ENCODE assay signal across 23 cellular contexts in the genomic region with DNA sequence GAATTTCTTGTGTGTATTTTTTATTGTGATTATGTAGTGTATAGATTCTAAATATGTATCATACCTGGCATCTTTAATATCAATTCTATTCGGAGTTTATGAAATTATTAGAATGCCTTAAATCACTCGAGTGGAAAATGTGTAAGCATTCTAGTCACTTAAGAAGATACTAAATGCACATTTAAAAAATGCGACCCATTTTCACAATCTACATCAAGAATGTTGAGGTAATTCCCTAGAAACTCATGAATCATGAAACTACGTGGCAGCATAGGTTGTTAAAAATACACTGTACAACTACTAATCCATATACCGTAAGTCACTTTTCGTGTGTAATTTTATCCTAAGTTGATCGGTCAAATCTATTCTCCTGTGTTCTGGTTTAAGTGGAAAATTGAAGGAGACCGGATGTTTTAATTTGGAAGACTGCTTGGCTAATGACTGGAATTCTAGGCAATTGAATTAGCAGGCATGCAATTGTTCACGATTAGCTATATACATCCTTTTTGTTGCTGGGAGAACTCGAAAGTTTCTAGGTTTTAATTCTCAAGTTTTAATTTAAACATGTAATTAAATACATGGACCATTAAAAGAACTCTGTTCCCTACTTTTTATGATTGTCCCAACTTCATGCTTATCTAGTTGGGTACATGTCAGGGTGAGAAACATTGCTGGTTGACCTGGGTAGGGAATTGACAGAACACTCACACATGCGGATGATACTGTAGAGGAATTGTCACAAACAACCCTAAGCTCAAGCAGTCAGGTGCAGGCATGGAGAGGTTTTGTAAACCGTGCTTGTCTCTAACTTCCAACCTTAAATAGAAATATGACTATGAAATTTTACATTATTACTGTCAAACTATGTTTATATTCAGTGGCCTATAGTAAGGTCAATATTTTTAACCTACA. TPM values are rescaled to one million over a fixed set of nuclear protein-coding genes. Genes with fewer than 3 reads are reported as not detected.
A peak's percentile ranks its signal among the peaks of the same experiment; 100 is the strongest.
DNase-seq lines count a peak whose midpoint lies in the region; ATAC-seq, FAIRE-seq and TF ChIP-seq lines count a peak whose summit lies in the region.
"Had no signal": no experiment of that assay in that cellular context is flagged by ENCODE, and none has a peak within 500 bp of the region (broad histone marks: within the 10 kb centered on the region; RNA-seq: fewer than 3 reads in every experiment).

No MANE protein-coding gene starts in this region.

- peaks cover 35% of the 10 kb centered on the region for H3K4me1 Mint-ChIP-seq in activated CD8-positive, alpha-beta T cell treated with anti-CD3 and anti-CD28 coated beads for 36 hours (ENCODE audit: low read depth)
- peaks cover 17% of the 10 kb centered on the region for H3K4me1 Mint-ChIP-seq in activated CD8-positive, alpha-beta T cell treated with anti-CD3 and anti-CD28 coated beads, Interleukin-2, amount 10 ng/mL, durations not matched to agents 7 days and 5 days (ENCODE audit: low read depth)
- H3K4me1 Mint-ChIP-seq: activated CD4-positive, alpha-beta memory T cell treated with anti-CD3 and anti-CD28 coated beads, Interleukin-2, amount 10 ng/mL, durations not matched to agents 7 days and 5 days had no signal

- H3K9me3 Mint-ChIP-seq in activated CD8-positive, alpha-beta T cell treated with anti-CD3 and anti-CD28 coated beads for 36 hours = no peaks in the 10 kb centered on the region
- no peaks in the 10 kb centered on the region for H3K9me3 Mint-ChIP-seq in activated CD8-positive, alpha-beta T cell treated with anti-CD3 and anti-CD28 coated beads, Interleukin-2, amount 10 ng/mL, durations not matched to agents 7 days and 5 days (ENCODE audit: insufficient read depth)
- H3K9me3 Mint-ChIP-seq: activated CD4-positive, alpha-beta memory T cell treated with anti-CD3 and anti-CD28 coated beads, Interleukin-2, amount 10 ng/mL, durations not matched to agents 7 days and 5 days; activated T-cell treated with anti-CD3 and anti-CD28 coated beads, Interleukin-2, amount 50 U/mL, for 4 hours had no signal

- intact Hi-C loops in activated CD8-positive, alpha-beta T cell treated with anti-CD3 and anti-CD28 coated beads for 36 hours (cut with micrococcal nuclease) = no loop called here
- intact Hi-C loops in pancreas (cut with DNase I) = no loop called here

- H3K36me3 ChIP-seq in WERI-Rb-1 = peaks cover 49% of the 10 kb centered on the region
- peaks cover 0 to 16% (median 10%) of the 10 kb centered on the region in 3 donors for H3K36me3 ChIP-seq in pancreas

- H3K9me3 ChIP-seq in WERI-Rb-1 (ENCODE audit: severe bottlenecking) (no peaks in the 10 kb centered on the region), pancreas (no peaks in the 10 kb centered on the region)
- H3K9me3 ChIP-seq: A549, right lobe of liver had no signal

- ATAC-seq in activated CD8-positive, alpha-beta T cell treated with anti-CD3 and anti-CD28 coated beads for 36 hours = no peak
- ATAC-seq in activated CD8-positive, alpha-beta T cell treated with anti-CD3 and anti-CD28 coated beads, Interleukin-2, amount 10 ng/mL, durations not matched to agents 7 days and 5 days = no peak
- no peak for ATAC-seq in pancreas
- no peak for ATAC-seq in omental fat pad (ENCODE audit: low FRiP score)
- ATAC-seq: A549; activated T-cell treated with anti-CD3 and anti-CD28 coated beads, Interleukin-2, amount 50 U/mL, for 4 hours; foreskin keratinocyte; right lobe of liver had no signal

- H3K4me3 ChIP-seq in WERI-Rb-1 (ENCODE audit: low read depth, low read length) (peak overlapping the region; percentile 73), pancreas (no peak overlapping the region)
- H3K4me3 ChIP-seq: A549, lung, right lobe of liver, SK-N-MC had no signal

- WGBS in pancreas, 2 donors = 92% methylated on average over 12 of the region's 12 CpGs

- no peak overlapping the region for H3K4me3 Mint-ChIP-seq in activated CD8-positive, alpha-beta T cell treated with anti-CD3 and anti-CD28 coated beads for 36 hours
- no peak overlapping the region for H3K4me3 Mint-ChIP-seq in activated CD8-positive, alpha-beta T cell treated with anti-CD3 and anti-CD28 coated beads, Interleukin-2, amount 10 ng/mL, durations not matched to agents 7 days and 5 days
- H3K4me3 Mint-ChIP-seq: activated CD4-positive, alpha-beta memory T cell treated with anti-CD3 and anti-CD28 coated beads, Interleukin-2, amount 10 ng/mL, durations not matched to agents 7 days and 5 days; activated T-cell treated with anti-CD3 and anti-CD28 coated beads, Interleukin-2, amount 50 U/mL, for 4 hours had no signal

- FAIRE-seq in pancreas (lab: Jason Lieb, UNC) = peak; percentile 17
- FAIRE-seq: A549, H1, keratinocyte had no signal

- H3K4me1 ChIP-seq in pancreas = peaks cover 19 to 39% (median 28%) of the 10 kb centered on the region in 3 donors
- H3K4me1 ChIP-seq: foreskin keratinocyte had no signal

- peaks cover 9% of the 10 kb centered on the region for H3K36me3 Mint-ChIP-seq in activated CD8-positive, alpha-beta T cell treated with anti-CD3 and anti-CD28 coated beads for 36 hours (ENCODE audit: low read depth)
- H3K36me3 Mint-ChIP-seq in activated CD8-positive, alpha-beta T cell treated with anti-CD3 and anti-CD28 coated beads, Interleukin-2, amount 10 ng/mL, durations not matched to agents 7 days and 5 days (ENCODE audit: low read depth) = peaks cover 15% of the 10 kb centered on the region

- CTCF ChIA-PET in activated CD8-positive, alpha-beta T cell treated with anti-CD3 and anti-CD28 coated beads for 36 hours (lab: Charles Lee) = no interaction called here
- CTCF ChIA-PET in activated CD8-positive, alpha-beta T cell treated with anti-CD3 and anti-CD28 coated beads, Interleukin-2, amount 10 ng/mL, durations not matched to agents 7 days and 5 days (lab: Charles Lee) = no interaction called here

- no peak for DNase-seq in activated CD8-positive, alpha-beta T cell treated with anti-CD3 and anti-CD28 coated beads for 36 hours
- DNase-seq in activated CD8-positive, alpha-beta T cell treated with anti-CD3 and anti-CD28 coated beads, Interleukin-2, amount 10 ng/mL, durations not matched to agents 7 days and 5 days = no peak
- no peak for DNase-seq in WERI-Rb-1
- peak; percentile 39 for DNase-seq in inferior parietal cortex (ENCODE audit: extremely low spot score)
- DNase-seq in pancreas = no peak
- DNase-seq in midbrain (lab: John Stamatoyannopoulos, UW) = no peak
- DNase-seq in omental fat pad (ENCODE audit: low spot score) = no peak
- DNase-seq in amygdala (lab: John Stamatoyannopoulos, UW) = no peak
- DNase-seq: activated CD4-positive, alpha-beta memory T cell treated with anti-CD3 and anti-CD28 coated beads, Interleukin-2, amount 10 ng/mL, durations not matched to agents 7 days and 5 days; activated naive CD4-positive, alpha-beta T cell; activated T-cell treated with anti-CD3 and anti-CD28 coated beads, Interleukin-2, amount 50 U/mL, for 4 hours; effector CD4-positive, alpha-beta T cell; erythroblast; foreskin keratinocyte; IMR-90; NCI-H1105; NCI-H510A; right lobe of liver had no signal

- POLR2A ChIA-PET in activated CD8-positive, alpha-beta T cell treated with anti-CD3 and anti-CD28 coated beads for 36 hours (lab: Charles Lee) = no interaction called here
- POLR2A ChIA-PET in activated CD8-positive, alpha-beta T cell treated with anti-CD3 and anti-CD28 coated beads, Interleukin-2, amount 10 ng/mL, durations not matched to agents 7 days and 5 days (lab: Charles Lee) = no interaction called here

- H3K27me3 Mint-ChIP-seq in activated CD8-positive, alpha-beta T cell treated with anti-CD3 and anti-CD28 coated beads for 36 hours = no peaks in the 10 kb centered on the region
- H3K27me3 Mint-ChIP-seq in activated CD8-positive, alpha-beta T cell treated with anti-CD3 and anti-CD28 coated beads, Interleukin-2, amount 10 ng/mL, durations not matched to agents 7 days and 5 days (ENCODE audit: low read depth) = peaks cover 2% of the 10 kb centered on the region

- no peak for TF ChIP-seq CTCF in activated CD8-positive, alpha-beta T cell treated with anti-CD3 and anti-CD28 coated beads for 36 hours (IDR thresholded peaks at IDR 0.05)
- no peak for TF ChIP-seq CTCF in WERI-Rb-1 (IDR thresholded peaks at IDR 0.05; ENCODE audit: low read depth, low read length)
- TF ChIP-seq CTCF in pancreas (IDR thresholded peaks at IDR 0.05) = no peak
- TF ChIP-seq CTCF in omental fat pad (IDR thresholded peaks at IDR 0.05) = no peak

- peak overlapping the region; percentile 67 for H3K27ac Mint-ChIP-seq in activated CD8-positive, alpha-beta T cell treated with anti-CD3 and anti-CD28 coated beads for 36 hours
- no peak overlapping the region for H3K27ac Mint-ChIP-seq in activated CD8-positive, alpha-beta T cell treated with anti-CD3 and anti-CD28 coated beads, Interleukin-2, amount 10 ng/mL, durations not matched to agents 7 days and 5 days
- H3K27ac Mint-ChIP-seq: activated CD4-positive, alpha-beta memory T cell treated with anti-CD3 and anti-CD28 coated beads, Interleukin-2, amount 10 ng/mL, durations not matched to agents 7 days and 5 days had no signal

- no peaks in the 10 kb centered on the region for H3K27me3 ChIP-seq in WERI-Rb-1 (ENCODE audit: insufficient read depth, low read depth, severe bottlenecking)
- no peaks in the 10 kb centered on the region for H3K27me3 ChIP-seq in pancreas
- H3K27me3 ChIP-seq: foreskin keratinocyte, right lobe of liver had no signal

- H3K27ac ChIP-seq in WERI-Rb-1 (peak overlapping the region; percentile 73), pancreas (no peak overlapping the region)
- H3K27ac ChIP-seq: A549, foreskin keratinocyte, right lobe of liver, SK-N-MC had no signal

RNA-seq across cellular contexts. Expression of gene ZBTB18, which starts 6.6 kb away (rescaled TPM):
- 1 to 10 TPM; 8.2 TPM for total RNA-seq in activated CD8-positive, alpha-beta T cell treated with anti-CD3 and anti-CD28 coated beads for 36 hours
- 10 to 100 TPM; 11.0 to 11.7 TPM for total RNA-seq in activated CD8-positive, alpha-beta T cell treated with anti-CD3 and anti-CD28 coated beads, Interleukin-2, amount 10 ng/mL, durations not matched to agents 7 days and 5 days
- total RNA-seq in pancreas (10 to 100 TPM; 13.7 to 18.5 (median 15.1) TPM), omental fat pad (10 to 100 TPM in 2 of 4 donors, 1 to 10 TPM in 2; 7.0 to 24.7 (median 10.6) TPM)
- polyA plus RNA-seq in pancreas = 10 to 100 TPM; 12.8 to 14.5 TPM
